In the genomic region with DNA sequence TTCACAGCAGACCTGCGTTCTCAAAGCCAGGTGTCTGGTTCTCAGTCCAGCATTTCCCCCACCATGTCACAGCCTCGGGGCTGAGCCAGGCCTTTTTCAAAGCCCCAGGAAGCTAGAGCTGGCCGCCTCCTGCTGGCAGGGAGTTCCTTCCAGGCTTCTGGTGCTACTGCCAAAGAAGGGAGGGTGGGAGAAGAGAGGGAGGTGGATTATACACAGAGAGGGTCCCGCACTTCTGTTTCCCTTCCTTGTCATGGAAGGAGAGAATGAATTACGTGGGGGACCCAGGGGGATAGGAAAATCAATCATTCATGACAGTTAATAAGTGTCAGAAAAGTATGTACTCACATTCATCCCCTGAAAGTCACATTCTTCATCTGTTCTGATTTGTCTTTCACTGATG, we compare ENCODE assay signal across 12 cellular contexts. TPM values are rescaled to one million over a fixed set of nuclear protein-coding genes. Genes with fewer than 3 reads are reported as not detected.
A peak's percentile ranks its signal among the peaks of the same experiment; 100 is the strongest.
DNase-seq lines count a peak whose midpoint lies in the region; ATAC-seq and TF ChIP-seq lines count a peak whose summit lies in the region.
"Had no signal": no experiment of that assay in that cellular context is flagged by ENCODE, and none has a peak within 500 bp of the region (broad histone marks: within the 10 kb centered on the region; RNA-seq: fewer than 3 reads in every experiment).

No MANE protein-coding gene starts in this region.

- POLR2A ChIA-PET in SK-N-SH (lab: Yijun Ruan, JAX), result no interaction called here

- H3K27me3 Mint-ChIP-seq in chondrocyte (ENCODE audit: low read depth) (peaks cover 2% of the 10 kb centered on the region), mesothelial cell of epicardium (ENCODE audit: low read depth) (peaks cover 33% of the 10 kb centered on the region)

- no peaks in the 10 kb centered on the region for H3K9me3 ChIP-seq in SK-N-SH
- H3K9me3 ChIP-seq: A549, stomach had no signal

- no peak overlapping the region for H3K4me3 ChIP-seq in SK-N-SH (ENCODE audit: low read depth in 2 of 2, low read length in 1 of 2)
- peak overlapping the region; percentile 29 for H3K4me3 ChIP-seq in urinary bladder (ENCODE audit: low read depth, low read length)
- H3K4me3 ChIP-seq: A549 had no signal

- H3K36me3 Mint-ChIP-seq in chondrocyte (ENCODE audit: low read depth) (no peaks in the 10 kb centered on the region), mesothelial cell of epicardium (no peaks in the 10 kb centered on the region)
- H3K36me3 Mint-ChIP-seq: activated CD8-positive, alpha-beta memory T cell treated with anti-CD3 and anti-CD28 coated beads, Interleukin-2, amount 10 ng/mL, durations not matched to agents 7 days and 5 days had no signal

- H3K27ac Mint-ChIP-seq in chondrocyte (ENCODE audit: unreplicated experiment) (peak overlapping the region; percentile 84), mesothelial cell of epicardium (peak overlapping the region; percentile 71)
- H3K27ac Mint-ChIP-seq: activated CD8-positive, alpha-beta memory T cell treated with anti-CD3 and anti-CD28 coated beads, Interleukin-2, amount 10 ng/mL, durations not matched to agents 7 days and 5 days had no signal

- H3K9me2 ChIP-seq in SK-N-SH, result no peaks in the 10 kb centered on the region

- H3K4me1 ChIP-seq in SK-N-SH (ENCODE audit: control insufficient read depth in 1 of 2, insufficient read depth in 2 of 2, low read depth in 1 of 2, low read length in 1 of 2), result peaks cover 0 to 27% of the 10 kb centered on the region in 2 experiments; a peak in 2 of 4 replicates
- no peaks in the 10 kb centered on the region for H3K4me1 ChIP-seq in urinary bladder (ENCODE audit: insufficient read depth)

- TF ChIP-seq EP300 in SK-N-SH (IDR thresholded peaks at IDR 0.05; ENCODE audit: borderline replicate concordance in 1 of 2, low read depth in 1 of 2, low read length in 1 of 2), result no peak

- H3K27ac ChIP-seq in SK-N-SH (ENCODE audit: low read depth in 2 of 2, low read length in 1 of 2) (no peak overlapping the region), urinary bladder (ENCODE audit: low read depth) (no peak overlapping the region)
- H3K27ac ChIP-seq: A549 had no signal

- H3F3A ChIP-seq in SK-N-SH (replicated peaks; ENCODE audit: insufficient read depth), result no peaks in the 10 kb centered on the region

- no peak for TF ChIP-seq CTCF in SK-N-SH (IDR thresholded peaks at IDR 0.05)
- TF ChIP-seq CTCF in chondrocyte (IDR thresholded peaks at IDR 0.05), result peak; percentile 59
- no peak for TF ChIP-seq CTCF in mesothelial cell of epicardium (IDR thresholded peaks at IDR 0.05; ENCODE audit: unreplicated experiment)

- H3K9me3 Mint-ChIP-seq in chondrocyte (ENCODE audit: low read depth), result no peaks in the 10 kb centered on the region
- no peaks in the 10 kb centered on the region for H3K9me3 Mint-ChIP-seq in mesothelial cell of epicardium

- H3K36me3 ChIP-seq in SK-N-SH (replicated peaks in 1 of 2; ENCODE audit: control insufficient read depth in 1 of 2, insufficient read depth in 2 of 2, low read length in 1 of 2) (no peaks in the 10 kb centered on the region), urinary bladder (ENCODE audit: insufficient read depth) (no peaks in the 10 kb centered on the region)
- H3K36me3 ChIP-seq: stomach had no signal

- DNase-seq in SK-N-SH, result no peak
- no peak for DNase-seq in chondrocyte (ENCODE audit: low spot score)
- DNase-seq in mesothelial cell of epicardium (ENCODE audit: low spot score in 2 of 2, unreplicated experiment in 2 of 2), result no peak
- DNase-seq in SW480 (ENCODE audit: low spot score), result no peak
- no peak for DNase-seq in NCI-H510A treated with DMSO at 0.1 percent for 48 hours (lab: John Stamatoyannopoulos, UW)
- no peak for DNase-seq in stimulated activated naive CD4-positive, alpha-beta T cell (lab: John Stamatoyannopoulos, UW)
- DNase-seq: activated CD8-positive, alpha-beta memory T cell treated with anti-CD3 and anti-CD28 coated beads, Interleukin-2, amount 10 ng/mL, durations not matched to agents 7 days and 5 days; NCI-H2171 treated with DMSO at 0.1 percent for 48 hours; stomach had no signal

- H3K4me3 Mint-ChIP-seq in chondrocyte (ENCODE audit: unreplicated experiment) (no peak overlapping the region), mesothelial cell of epicardium (no peak overlapping the region)
- H3K4me3 Mint-ChIP-seq: activated CD8-positive, alpha-beta memory T cell treated with anti-CD3 and anti-CD28 coated beads, Interleukin-2, amount 10 ng/mL, durations not matched to agents 7 days and 5 days had no signal

- CTCF ChIA-PET in SK-N-SH (lab: Yijun Ruan, JAX), result interaction anchor here (1.0 to 3.4 kb wide), 4 partner anchors 31 to 202 kb away, joined by 3 to 12 read pairs (median 3); partner anchors contain the start of gene FRA10AC1

- peaks cover 67% of the 10 kb centered on the region for H3K4me1 Mint-ChIP-seq in chondrocyte (ENCODE audit: low read depth)
- peaks cover 28% of the 10 kb centered on the region for H3K4me1 Mint-ChIP-seq in mesothelial cell of epicardium

- WGBS in SK-N-SH (ENCODE audit: low lambda C conversion rate), result 73% methylated on average over 5 of the region's 5 CpGs
- WGBS in urinary bladder, result 35% methylated on average over 5 of the region's 5 CpGs

- TF ChIP-seq RAD21 in SK-N-SH (IDR thresholded peaks at IDR 0.05; ENCODE audit: low read length), result no peak

- H3K4me2 ChIP-seq in SK-N-SH, result no peak overlapping the region
- H3K4me2 ChIP-seq: A549 had no signal

- no peaks in the 10 kb centered on the region for H4K20me1 ChIP-seq in SK-N-SH (ENCODE audit: insufficient read depth)

- peak; percentile 45; the same call in 2 of the 3 replicates for ATAC-seq in SK-N-SH treated with all-trans-retinoic acid at 6 μM for 48 hours
- ATAC-seq: activated CD8-positive, alpha-beta memory T cell treated with anti-CD3 and anti-CD28 coated beads, Interleukin-2, amount 10 ng/mL, durations not matched to agents 7 days and 5 days had no signal

- H2AFZ ChIP-seq in SK-N-SH (ENCODE audit: low read depth), result no peak overlapping the region

- H3K9ac ChIP-seq in SK-N-SH, result no peak overlapping the region

- no peaks in the 10 kb centered on the region for H3K79me2 ChIP-seq in SK-N-SH (ENCODE audit: insufficient read depth)

- no peaks in the 10 kb centered on the region for H3K27me3 ChIP-seq in SK-N-SH (ENCODE audit: insufficient read depth)

TF ChIP-seq in SK-N-SH treated with all-trans-retinoic acid at 6 μM for 48 hours, 23 proteins besides CTCF, POLR2A, EP300 and RAD21:
- TF ChIP-seq GLIS3 (CRISPR knock-in tag; IDR thresholded peaks at IDR 0.05) (no peak), ISL1 (CRISPR knock-in tag; IDR thresholded peaks at IDR 0.05) (peak; percentile 27; the same call in 1 of the 2 replicates), BACH2 (CRISPR knock-in tag; IDR thresholded peaks at IDR 0.05; ENCODE audit: borderline replicate concordance) (no peak), CSDC2 (CRISPR knock-in tag; IDR thresholded peaks at IDR 0.05) (no peak)
- TF ChIP-seq, protein P1, sequence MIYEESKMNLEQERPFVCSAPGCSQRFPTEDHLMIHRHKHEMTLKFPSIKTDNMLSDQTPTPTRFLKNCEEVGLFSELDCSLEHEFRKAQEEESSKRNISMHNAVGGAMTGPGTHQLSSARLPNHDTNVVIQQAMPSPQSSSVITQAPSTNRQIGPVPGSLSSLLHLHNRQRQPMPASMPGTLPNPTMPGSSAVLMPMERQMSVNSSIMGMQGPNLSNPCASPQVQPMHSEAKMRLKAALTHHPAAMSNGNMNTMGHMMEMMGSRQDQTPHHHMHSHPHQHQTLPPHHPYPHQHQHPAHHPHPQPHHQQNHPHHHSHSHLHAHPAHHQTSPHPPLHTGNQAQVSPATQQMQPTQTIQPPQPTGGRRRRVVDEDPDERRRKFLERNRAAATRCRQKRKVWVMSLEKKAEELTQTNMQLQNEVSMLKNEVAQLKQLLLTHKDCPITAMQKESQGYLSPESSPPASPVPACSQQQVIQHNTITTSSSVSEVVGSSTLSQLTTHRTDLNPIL (CRISPR knock-in tag; IDR thresholded peaks at IDR 0.05; ENCODE audit: low read depth), result no peak
TF ChIP-seq in SK-N-SH treated with all-trans-retinoic acid at 6 μM for 48 hours: peak in this region for 1.

TF ChIP-seq in SK-N-SH, 30 proteins besides CTCF, POLR2A, EP300 and RAD21:
- TF ChIP-seq, protein P2, sequence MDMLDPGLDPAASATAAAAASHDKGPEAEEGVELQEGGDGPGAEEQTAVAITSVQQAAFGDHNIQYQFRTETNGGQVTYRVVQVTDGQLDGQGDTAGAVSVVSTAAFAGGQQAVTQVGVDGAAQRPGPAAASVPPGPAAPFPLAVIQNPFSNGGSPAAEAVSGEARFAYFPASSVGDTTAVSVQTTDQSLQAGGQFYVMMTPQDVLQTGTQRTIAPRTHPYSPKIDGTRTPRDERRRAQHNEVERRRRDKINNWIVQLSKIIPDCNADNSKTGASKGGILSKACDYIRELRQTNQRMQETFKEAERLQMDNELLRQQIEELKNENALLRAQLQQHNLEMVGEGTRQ (IDR thresholded peaks at IDR 0.05; ENCODE audit: borderline replicate concordance, low read depth, low read length), result no peak
- TF ChIP-seq SIN3A (IDR thresholded peaks at IDR 0.05; ENCODE audit: borderline replicate concordance, low read depth, low read length) (no peak), POLR2AphosphoS5 (IDR thresholded peaks at IDR 0.05; ENCODE audit: low read depth, low read length) (no peak)

RNA-seq across cellular contexts. Expression of gene LGI1, which starts 0.6 kb away (rescaled TPM):
- polyA plus RNA-seq in SK-N-SH (2012; rRNA removed), result 0.03 TPM in 1 of 2 replicates, not detected in the other
- 0.05 and 0.13 TPM in 2 replicates for polyA plus RNA-seq in SK-N-SH (2012; cell fraction: cytosol; rRNA removed)
- not detected in 2 replicates for polyA plus RNA-seq in SK-N-SH (2012; cell fraction: nucleus; rRNA removed)
- total RNA-seq in chondrocyte, result 0.27 to 2.3 TPM (median 2.1 TPM) in 3 replicates
- total RNA-seq in mesothelial cell of epicardium, result 0.13 to 0.59 TPM in 2 of 3 replicates, not detected in the other
- 11.2 TPM for total RNA-seq in urinary bladder
- polyA plus RNA-seq in urinary bladder, result 1.8 TPM
- total RNA-seq: activated CD8-positive, alpha-beta memory T cell treated with anti-CD3 and anti-CD28 coated beads, Interleukin-2, amount 10 ng/mL, durations not matched to agents 7 days and 5 days had no signal
- polyA plus RNA-seq: A549 had no signal

RNA-seq across cellular contexts. Expression of gene FRA10AC1, which starts 54.7 kb away (rescaled TPM):
- polyA plus RNA-seq in SK-N-SH (2012; rRNA removed) (3.9 and 4.1 TPM in 2 replicates), urinary bladder (9.1 TPM)
- 3.1 and 4.9 TPM in 2 replicates for polyA plus RNA-seq in SK-N-SH (2012; cell fraction: cytosol; rRNA removed)
- polyA plus RNA-seq in SK-N-SH (2012; cell fraction: nucleus; rRNA removed), result 12.7 and 13.6 TPM in 2 replicates
- total RNA-seq in chondrocyte (11.8 to 15.2 TPM (median 13.2 TPM) in 3 replicates), mesothelial cell of epicardium (23.4 to 27.0 TPM (median 24.2 TPM) in 3 replicates), urinary bladder (65.6 TPM)
